ENCODE assay signal across 8 cellular contexts in the genomic region with DNA sequence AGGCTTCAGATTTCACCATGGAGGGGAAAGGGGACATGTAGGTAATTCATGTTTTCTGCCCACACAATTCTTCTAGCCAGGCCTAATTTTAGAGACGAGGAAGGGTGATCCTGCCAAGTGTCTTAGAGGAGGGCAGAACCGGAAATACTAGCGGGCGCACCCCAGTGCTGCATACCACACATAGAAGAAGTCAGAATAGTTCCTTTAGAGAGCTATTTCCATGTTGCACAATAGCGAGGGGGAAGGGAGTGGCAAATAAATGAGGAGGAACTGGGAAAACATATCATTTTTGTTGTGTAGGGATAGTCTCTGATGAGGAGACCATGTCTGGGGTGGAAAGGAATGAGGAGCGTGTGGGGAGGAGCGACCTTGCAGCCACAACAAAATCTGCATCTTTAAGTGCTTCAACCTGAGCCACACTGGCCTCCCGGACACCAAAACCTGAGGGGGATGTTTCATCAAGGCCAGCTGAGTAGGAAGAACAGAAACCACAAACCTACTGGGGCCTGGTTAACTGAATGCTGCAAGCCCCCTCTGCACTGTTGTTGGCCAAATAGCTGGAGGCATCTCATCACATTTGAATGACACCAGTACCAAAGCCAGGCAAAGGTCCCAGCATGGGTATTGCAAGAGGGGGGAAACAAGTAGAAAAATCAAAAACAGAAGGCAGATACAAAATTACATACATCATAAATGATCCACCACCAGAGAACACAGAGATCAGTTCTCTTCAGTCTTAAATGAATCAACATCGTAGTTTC. TPM values are rescaled to one million over a fixed set of nuclear protein-coding genes. Genes with fewer than 3 reads are reported as not detected.
DNase-seq lines count a peak whose midpoint lies in the region; ATAC-seq and FAIRE-seq lines count a peak whose summit lies in the region.

No MANE protein-coding gene starts in this region.

- DNase-seq in GDM1 (lab: John Stamatoyannopoulos, UW), result peak; percentile 46
- peak; percentile 47 for DNase-seq in SIG-M5 (lab: John Stamatoyannopoulos, UW)
- peak in 2 of 3 experiments; percentile 2 to 7 for DNase-seq in effector memory CD8-positive, alpha-beta T cell
- DNase-seq in naive thymus-derived CD8-positive, alpha-beta T cell, result peak in 7 of 10 donors; percentile 5 to 39 (median 19)
- DNase-seq in RCC 7860 (ENCODE audit: low spot score), result no peak
- DNase-seq in NCI-H345 (lab: John Stamatoyannopoulos, UW), result no peak
- DNase-seq in DMS153 (lab: John Stamatoyannopoulos, UW), result no peak

- no peak for FAIRE-seq in RCC 7860 (lab: Jason Lieb, UNC)

- H3K27ac Mint-ChIP-seq in effector memory CD8-positive, alpha-beta T cell, result peak overlapping the region; percentile 1 to 4
- H3K27ac Mint-ChIP-seq in naive thymus-derived CD8-positive, alpha-beta T cell, result peak overlapping the region; percentile 75 to 96 (median 84)

- peaks cover 7 to 14% of the 10 kb centered on the region in 2 donors for H3K27me3 Mint-ChIP-seq in effector memory CD8-positive, alpha-beta T cell
- H3K27me3 Mint-ChIP-seq in naive thymus-derived CD8-positive, alpha-beta T cell, result no peaks in the 10 kb centered on the region

- ATAC-seq in HG02884 (IDR thresholded peaks at IDR 0.05; ENCODE audit: unreplicated experiment), result peak; percentile 64
- peak; percentile 71 for ATAC-seq in effector memory CD8-positive, alpha-beta T cell (replicated peaks)
- peak; percentile 90 to 91 for ATAC-seq in naive thymus-derived CD8-positive, alpha-beta T cell

- H3K4me1 Mint-ChIP-seq in effector memory CD8-positive, alpha-beta T cell (ENCODE audit: low read depth in 2 of 2), result peaks cover 16% of the 10 kb centered on the region in 2 donors
- H3K4me1 Mint-ChIP-seq in naive thymus-derived CD8-positive, alpha-beta T cell, result peaks cover 36 to 71% (median 54%) of the 10 kb centered on the region in 4 donors

- POLR2A ChIA-PET in naive thymus-derived CD8-positive, alpha-beta T cell (lab: Charles Lee), result interaction anchor here (0.6 to 1.3 kb wide), 4 partner anchors 9 to 254 kb away, joined by 3 to 5 read pairs (median 4); partner anchors contain the start of gene FBXL5

- H3K36me3 Mint-ChIP-seq in effector memory CD8-positive, alpha-beta T cell (ENCODE audit: insufficient read depth), result no peaks in the 10 kb centered on the region
- H3K36me3 Mint-ChIP-seq in naive thymus-derived CD8-positive, alpha-beta T cell, result no peaks in the 10 kb centered on the region

- no peaks in the 10 kb centered on the region for H3K9me3 Mint-ChIP-seq in effector memory CD8-positive, alpha-beta T cell
- no peaks in the 10 kb centered on the region for H3K9me3 Mint-ChIP-seq in naive thymus-derived CD8-positive, alpha-beta T cell

- H3K4me3 Mint-ChIP-seq in effector memory CD8-positive, alpha-beta T cell, result peak overlapping the region; percentile 57 to 69
- peak overlapping the region; percentile 70 to 89 (median 78) for H3K4me3 Mint-ChIP-seq in naive thymus-derived CD8-positive, alpha-beta T cell

RNA-seq across cellular contexts. Expression of gene C1QTNF7, which starts 26.7 kb away (rescaled TPM):
- not detected for total RNA-seq in naive thymus-derived CD8-positive, alpha-beta T cell
- polyA plus RNA-seq in naive thymus-derived CD8-positive, alpha-beta T cell, result under 1 TPM in 1 of 3 donors, not detected in 2; 0.07 TPM

Comparison
In these comparisons a context has a peak if more than half of its experiments do, and no peak if none do; other contexts are left out.
1. DNase-seq: peak in GDM1 (single experiment), SIG-M5 (single experiment), effector memory CD8-positive, alpha-beta T cell (2 of 3) and naive thymus-derived CD8-positive, alpha-beta T cell (7 of 10); none in RCC 7860 (single experiment), NCI-H345 (single experiment) and DMS153 (single experiment).
2. Peak in every context shown above with its lines, with median percentiles within 50 percentile points of each other: ATAC-seq.